ENCODE assay signal across 9 cellular contexts in genomic region chr22:39077513-39077840, GRCh38. TPM values are rescaled to one million over a fixed set of nuclear protein-coding genes. Genes with fewer than 3 reads are reported as not detected.
A peak's percentile ranks its signal among the peaks of the same experiment; 100 is the strongest.
DNase-seq lines count a peak whose midpoint lies in the region; ATAC-seq and TF ChIP-seq lines count a peak whose summit lies in the region.
"Had no signal": no experiment of that assay in that cellular context is flagged by ENCODE, and none has a peak within 500 bp of the region (broad histone marks: within the 10 kb centered on the region; RNA-seq: fewer than 3 reads in every experiment).

No MANE protein-coding gene starts in this region.

- H3K79me2 ChIP-seq in PC-9 (ENCODE audit: low read depth), result no peaks in the 10 kb centered on the region
- H3K79me2 ChIP-seq in fibroblast of lung (ENCODE audit: control insufficient read depth, insufficient read depth, low read length), result no peaks in the 10 kb centered on the region

- H3K4me2 ChIP-seq in PC-9 (no peak overlapping the region), fibroblast of lung (ENCODE audit: extremely low read depth, insufficient read depth, low read length) (peak overlapping the region; percentile 90)

- WGBS in sigmoid colon, 2 donors, result 28 to 49% methylated on average over 4 of the region's 4 CpGs

- intact Hi-C loops in PC-9 (cut with micrococcal nuclease; ENCODE audit: unreplicated experiment) (no loop called here), sigmoid colon (cut with DNase I) (no loop called here)

- DNase-seq in PC-9, result no peak
- DNase-seq in fibroblast of lung (ENCODE audit: low read depth in 2 of 2), result no peak
- no peak for DNase-seq in sigmoid colon
- no peak for DNase-seq in effector CD8-positive, alpha-beta T cell (lab: John Stamatoyannopoulos, UW)
- no peak for DNase-seq in SKM-1 (lab: John Stamatoyannopoulos, UW; ENCODE audit: unreplicated experiment)
- no peak for DNase-seq in NCI-H1417 treated with DMSO at 0.1 percent for 48 hours (lab: John Stamatoyannopoulos, UW)
- DNase-seq: NCI-H510A had no signal

- no peak for TF ChIP-seq EP300 in sigmoid colon (IDR thresholded peaks at IDR 0.05)

- ATAC-seq in HG03432 (IDR thresholded peaks at IDR 0.05; ENCODE audit: unreplicated experiment), result no peak

- TSS peak; percentile 41 for BruUV-seq in PC-9 (replicated peaks; lab: Mats Ljungman, UMichigan)

- H3K36me3 ChIP-seq in PC-9 (ENCODE audit: low read depth), result no peaks in the 10 kb centered on the region
- no peaks in the 10 kb centered on the region for H3K36me3 ChIP-seq in fibroblast of lung (ENCODE audit: control insufficient read depth, insufficient read depth, low read length)
- peaks cover 0 to 8% (median 0%) of the 10 kb centered on the region in 4 donors for H3K36me3 ChIP-seq in sigmoid colon

- H3K9me2 ChIP-seq in PC-9 (ENCODE audit: insufficient read depth), result no peaks in the 10 kb centered on the region

- H4K20me1 ChIP-seq in PC-9 (ENCODE audit: insufficient read depth) (no peaks in the 10 kb centered on the region), fibroblast of lung (ENCODE audit: control insufficient read depth, extremely low read depth, insufficient read depth, low read length) (no peaks in the 10 kb centered on the region)

- no peak overlapping the region for H3K27ac ChIP-seq in PC-9
- H3K27ac ChIP-seq in fibroblast of lung (ENCODE audit: insufficient read depth, low read length), result peak overlapping the region; percentile 47
- H3K27ac ChIP-seq in sigmoid colon, result peak overlapping the region; percentile 73 to 76 (median 73)

- peaks cover 2% of the 10 kb centered on the region; the same call in 1 of the 2 replicates for H3K4me1 ChIP-seq in PC-9 (replicated peaks; ENCODE audit: insufficient read depth)
- H3K4me1 ChIP-seq in fibroblast of lung (ENCODE audit: control insufficient read depth, extremely low read depth, insufficient read depth, low read length), result no peaks in the 10 kb centered on the region
- H3K4me1 ChIP-seq in sigmoid colon, result peaks cover 0 to 14% (median 7%) of the 10 kb centered on the region in 4 donors

- TF ChIP-seq CTCF in PC-9 (conservative IDR thresholded peaks at IDR 0.05) (no peak), fibroblast of lung (conservative IDR thresholded peaks at IDR 0.05 in 1 of 2, IDR thresholded peaks at IDR 0.05 in 1 of 2; ENCODE audit: low read depth in 1 of 2, low read length in 2 of 2) (no peak), sigmoid colon (IDR thresholded peaks at IDR 0.05) (no peak)

- H3K9me3 ChIP-seq in PC-9 (ENCODE audit: insufficient read depth, low read depth), result no peaks in the 10 kb centered on the region
- no peaks in the 10 kb centered on the region for H3K9me3 ChIP-seq in fibroblast of lung (ENCODE audit: control insufficient read depth, insufficient read depth, low read depth, low read length)
- H3K9me3 ChIP-seq in sigmoid colon, result no peaks in the 10 kb centered on the region

- CTCF ChIA-PET in PC-9 (lab: Charles Lee), result interaction anchor here (0.6 kb wide), 1 partner anchor 13 kb away, joined by 3 read pairs; no protein-coding TSS in a partner anchor

- POLR2A ChIA-PET in PC-9 (lab: Charles Lee; ENCODE audit: unreplicated experiment), result no interaction called here

- H3K4me3 ChIP-seq in GM08714 (ENCODE audit: low read length) (peak overlapping the region; percentile 83), PC-9 (no peak overlapping the region), fibroblast of lung (replicated peaks in 1 of 4; ENCODE audit: control extremely low read depth in 1 of 4, insufficient read depth in 1 of 4, low read depth in 3 of 4, low read length in 4 of 4) (peak overlapping the region; percentile 48 to 59 (median 56)), sigmoid colon (peak overlapping the region; percentile 30 to 57 (median 46))

- no peaks in the 10 kb centered on the region for H3F3A ChIP-seq in PC-9 (ENCODE audit: insufficient read depth, low read depth)

- peak overlapping the region; percentile 46 for H3K9ac ChIP-seq in fibroblast of lung (ENCODE audit: insufficient read depth, low read length)

- no peak for TF ChIP-seq POLR2A in sigmoid colon (IDR thresholded peaks at IDR 0.05)

- no peaks in the 10 kb centered on the region for H3K27me3 ChIP-seq in PC-9 (ENCODE audit: insufficient read depth, low read depth)
- no peaks in the 10 kb centered on the region for H3K27me3 ChIP-seq in fibroblast of lung (ENCODE audit: control insufficient read depth, insufficient read depth, low read length)
- H3K27me3 ChIP-seq in sigmoid colon, result no peaks in the 10 kb centered on the region

- no peak overlapping the region for H2AFZ ChIP-seq in PC-9
- H2AFZ ChIP-seq in fibroblast of lung (ENCODE audit: low read length), result peak overlapping the region; percentile 69

RNA-seq across cellular contexts. Expression of gene APOBEC3G, which starts 0.4 kb away (rescaled TPM):
- total RNA-seq in PC-9 (2021) (9.5 and 14.0 TPM in 2 replicates), fibroblast of lung (21.8 and 22.1 TPM in 2 replicates), sigmoid colon (10 to 100 TPM; 11.0 to 17.9 (median 11.8) TPM)
- polyA plus RNA-seq in fibroblast of lung (11.0 and 14.3 TPM in 2 replicates), sigmoid colon (10 to 100 TPM in 1 of 3 donors, 1 to 10 TPM in 2; 3.0 to 21.4 (median 4.6) TPM)
- polyA plus RNA-seq in fibroblast of lung (2012), result 9.3 and 12.3 TPM in 2 replicates
- 13.3 and 21.6 TPM in 2 replicates for polyA minus RNA-seq in fibroblast of lung (ENCODE audit: low replicate concordance)

RNA-seq across cellular contexts. Expression of gene APOBEC3H, which starts 19.6 kb away (rescaled TPM):
- total RNA-seq in PC-9 (2021), result 1.5 and 2.5 TPM in 2 replicates
- 0.26 and 1.3 TPM in 2 replicates for total RNA-seq in fibroblast of lung
- polyA plus RNA-seq in fibroblast of lung, result 0.20 TPM in 1 of 2 replicates, not detected in the other
- polyA plus RNA-seq in fibroblast of lung (2012), result 0.12 and 1.2 TPM in 2 replicates
- polyA minus RNA-seq in fibroblast of lung (ENCODE audit: low replicate concordance), result 2.7 TPM in 1 of 2 replicates, not detected in the other
- total RNA-seq in sigmoid colon, result not detected
- polyA plus RNA-seq in sigmoid colon, result 1 to 10 TPM in 1 of 3 donors, not detected in 2; 1.5 TPM

RNA-seq across cellular contexts. Expression of gene APOBEC3F, which starts 36.8 kb away (rescaled TPM):
- 28.3 and 29.6 TPM in 2 replicates for total RNA-seq in PC-9 (2021)
- total RNA-seq in fibroblast of lung, result 6.2 and 7.8 TPM in 2 replicates
- 6.3 and 7.0 TPM in 2 replicates for polyA plus RNA-seq in fibroblast of lung
- polyA plus RNA-seq in fibroblast of lung (2012), result 10.1 and 11.9 TPM in 2 replicates
- 39.6 and 59.0 TPM in 2 replicates for polyA minus RNA-seq in fibroblast of lung (ENCODE audit: low replicate concordance)
- 10 to 100 TPM in 1 of 4 donors, 1 to 10 TPM in 3; 3.0 to 10.2 (median 4.9) TPM for total RNA-seq in sigmoid colon
- polyA plus RNA-seq in sigmoid colon, result 1 to 10 TPM; 1.2 to 8.1 (median 4.6) TPM

RNA-seq across cellular contexts. Expression of gene APOBEC3D, which starts 56.5 kb away (rescaled TPM):
- 23.7 and 33.6 TPM in 2 replicates for total RNA-seq in PC-9 (2021)
- total RNA-seq in fibroblast of lung, result 4.9 and 5.9 TPM in 2 replicates
- 3.0 and 4.7 TPM in 2 replicates for polyA plus RNA-seq in fibroblast of lung
- polyA plus RNA-seq in fibroblast of lung (2012), result 2.1 and 3.4 TPM in 2 replicates
- polyA minus RNA-seq in fibroblast of lung (ENCODE audit: low replicate concordance), result 6.7 TPM in 1 of 2 replicates, not detected in the other
- total RNA-seq in sigmoid colon, result 1 to 10 TPM in 2 of 4 donors, under 1 TPM in 2; 0.66 to 2.1 (median 1.1) TPM
- 10 to 100 TPM in 1 of 3 donors, 1 to 10 TPM in 1, not detected in 1; 2.1 to 10.3 TPM for polyA plus RNA-seq in sigmoid colon
